Comparison of ENCODE assay signal across 8 cellular contexts in the genomic region with DNA sequence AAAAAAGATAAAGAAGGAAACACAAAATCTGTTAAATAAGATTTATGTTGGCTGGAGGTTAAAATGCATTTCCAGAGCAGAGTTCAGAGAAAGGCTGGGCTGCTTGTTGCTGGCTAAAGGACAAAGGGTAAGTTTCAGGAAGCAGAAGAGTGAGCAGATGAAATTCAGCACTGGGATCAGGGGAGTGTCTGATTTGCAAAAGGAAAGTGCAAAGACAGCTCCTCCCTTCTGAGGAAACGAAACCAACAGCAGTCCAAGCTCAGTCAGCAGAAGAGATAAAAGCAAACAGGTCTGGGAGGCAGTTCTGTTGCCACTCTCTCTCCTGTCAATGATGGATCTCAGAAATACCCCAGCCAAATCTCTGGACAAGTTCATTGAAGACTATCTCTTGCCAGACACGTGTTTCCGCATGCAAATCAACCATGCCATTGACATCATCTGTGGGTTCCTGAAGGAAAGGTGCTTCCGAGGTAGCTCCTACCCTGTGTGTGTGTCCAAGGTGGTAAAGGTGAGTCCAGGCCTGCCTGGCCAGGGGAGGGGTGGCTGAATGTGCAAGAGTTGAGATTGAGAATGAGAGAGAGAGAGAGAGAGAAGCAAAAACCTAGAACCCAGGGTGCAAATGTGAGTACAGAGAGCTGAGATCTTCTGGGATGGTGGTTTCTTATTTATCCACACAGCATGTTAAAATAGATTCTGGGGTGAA. TPM values are rescaled to one million over a fixed set of nuclear protein-coding genes. Genes with fewer than 3 reads are reported as not detected.
DNase-seq lines count a peak whose midpoint lies in the region; ATAC-seq and TF ChIP-seq lines count a peak whose summit lies in the region.

OAS1 (plus strand) TSS at position 251 of the 703 bp plus-strand sequence; CDS start at position 329, 78 bp downstream.

- no peaks in the 10 kb centered on the region for H4K20me1 ChIP-seq in SK-N-SH (ENCODE audit: insufficient read depth)

- H3K9ac ChIP-seq in SK-N-SH: no peak within 1 kb of the TSS

- H3K4me3 Mint-ChIP-seq in dendritic cell treated with granulocyte-macrophage colony-stimulating factor and Interleukin-4, amounts not matched to agents 40 ng/mL and 50 ng/mL, for 4 days: peak within 1 kb of the TSS; percentile 83

- H3K4me1 ChIP-seq in SK-N-SH (ENCODE audit: control insufficient read depth in 1 of 2, insufficient read depth in 2 of 2, low read depth in 1 of 2, low read length in 1 of 2) (peaks cover 0 to 27% of the 10 kb centered on the region in 2 experiments; a peak in 2 of 4 replicates), thymus (ENCODE audit: control insufficient read depth, insufficient read depth, low read length) (peaks cover 2% of the 10 kb centered on the region)

- H3K4me2 ChIP-seq in SK-N-SH: peak within 1 kb of the TSS; percentile 58

- H3K9me2 ChIP-seq in SK-N-SH: no peaks in the 10 kb centered on the region

- peak within 1 kb of the TSS; percentile 90 for H3K27ac Mint-ChIP-seq in dendritic cell treated with granulocyte-macrophage colony-stimulating factor and Interleukin-4, amounts not matched to agents 40 ng/mL and 50 ng/mL, for 4 days

- H3K4me1 Mint-ChIP-seq in dendritic cell treated with granulocyte-macrophage colony-stimulating factor and Interleukin-4, amounts not matched to agents 40 ng/mL and 50 ng/mL, for 4 days (ENCODE audit: low read depth): peaks cover 76% of the 10 kb centered on the region

- DNase-seq in GM03348 (ENCODE audit: low spot score) (peak; percentile 52), HPDE6-E6E7 (ENCODE audit: extremely low spot score) (peak; percentile 87), SK-N-SH (peak; percentile 59), medulla oblongata (ENCODE audit: extremely low spot score) (peak; percentile 80), occipital lobe (lab: John Stamatoyannopoulos, UW) (no peak)

- peak within 1 kb of the TSS; percentile 35 to 38; a peak in 2 of 4 replicates for H3K4me3 ChIP-seq in SK-N-SH (ENCODE audit: low read depth in 2 of 2, low read length in 1 of 2)
- peak within 1 kb of the TSS; percentile 38 for H3K4me3 ChIP-seq in thymus (ENCODE audit: low read length)

- H3K27ac ChIP-seq in SK-N-SH (ENCODE audit: low read depth in 2 of 2, low read length in 1 of 2) (peak within 1 kb of the TSS in 1 of 2 experiments; percentile 92; a peak in 2 of 4 replicates), thymus (ENCODE audit: low read depth) (peak within 1 kb of the TSS; percentile 87)

- CTCF ChIA-PET in SK-N-SH (lab: Yijun Ruan, JAX): interaction anchor here (0.7 to 1.4 kb wide), 4 partner anchors 17 to 123 kb away, joined by 3 to 4 read pairs (median 3); partner anchors contain the start of gene OAS3

- H3K9me3 ChIP-seq in SK-N-SH: no peaks in the 10 kb centered on the region
- no peaks in the 10 kb centered on the region for H3K9me3 ChIP-seq in thymus (ENCODE audit: control insufficient read depth)

- H3K9me3 Mint-ChIP-seq in dendritic cell treated with granulocyte-macrophage colony-stimulating factor and Interleukin-4, amounts not matched to agents 40 ng/mL and 50 ng/mL, for 4 days: peaks cover 11% of the 10 kb centered on the region

- peaks cover 38% of the 10 kb centered on the region for H3K36me3 Mint-ChIP-seq in dendritic cell treated with granulocyte-macrophage colony-stimulating factor and Interleukin-4, amounts not matched to agents 40 ng/mL and 50 ng/mL, for 4 days (ENCODE audit: low read depth)

- H3F3A ChIP-seq in SK-N-SH (replicated peaks; ENCODE audit: insufficient read depth): no peaks in the 10 kb centered on the region

- peak within 1 kb of the TSS; percentile 57 for H2AFZ ChIP-seq in SK-N-SH (ENCODE audit: low read depth)

- ATAC-seq in GM21367 (IDR thresholded peaks at IDR 0.05; ENCODE audit: unreplicated experiment): peak; percentile 68

- no peak for TF ChIP-seq EP300 in SK-N-SH (IDR thresholded peaks at IDR 0.05; ENCODE audit: borderline replicate concordance in 1 of 2, low read depth in 1 of 2, low read length in 1 of 2)

- TF ChIP-seq CTCF in SK-N-SH (IDR thresholded peaks at IDR 0.05): no peak

- WGBS in SK-N-SH (ENCODE audit: low lambda C conversion rate): 28% methylated on average over 4 of the region's 4 CpGs
- WGBS in thymus: 3% methylated on average over 4 of the region's 4 CpGs

- intact Hi-C loops in dendritic cell treated with granulocyte-macrophage colony-stimulating factor and Interleukin-4, amounts not matched to agents 40 ng/mL and 50 ng/mL, for 4 days (cut with micrococcal nuclease): loop anchor here (1.0 to 5.0 kb wide), 3 partner anchors 31 to 235 kb away; partner anchors contain the start of genes OAS2 and OAS3

- H3K27me3 ChIP-seq in SK-N-SH (ENCODE audit: insufficient read depth): no peaks in the 10 kb centered on the region
- no peaks in the 10 kb centered on the region for H3K27me3 ChIP-seq in thymus (ENCODE audit: control insufficient read depth, insufficient read depth)

- POLR2A ChIA-PET in SK-N-SH (lab: Yijun Ruan, JAX): interaction anchor here (1.2 to 1.6 kb wide), 2 partner anchors 11 to 95 kb away, joined by 5 read pairs; no protein-coding TSS in a partner anchor

- H3K36me3 ChIP-seq in SK-N-SH (replicated peaks in 1 of 2; ENCODE audit: control insufficient read depth in 1 of 2, insufficient read depth in 2 of 2, low read length in 1 of 2) (no peaks in the 10 kb centered on the region), thymus (ENCODE audit: control insufficient read depth, insufficient read depth) (peaks cover 3% of the 10 kb centered on the region)

- no peak for TF ChIP-seq RAD21 in SK-N-SH (IDR thresholded peaks at IDR 0.05; ENCODE audit: low read length)

- H3K27me3 Mint-ChIP-seq in dendritic cell treated with granulocyte-macrophage colony-stimulating factor and Interleukin-4, amounts not matched to agents 40 ng/mL and 50 ng/mL, for 4 days: no peaks in the 10 kb centered on the region

- H3K79me2 ChIP-seq in SK-N-SH (ENCODE audit: insufficient read depth): no peaks in the 10 kb centered on the region

TF ChIP-seq in SK-N-SH, 30 proteins besides CTCF, POLR2A, EP300 and RAD21:
- no peak for TF ChIP-seq IRF3 (IDR thresholded peaks at IDR 0.05; ENCODE audit: low read depth, low read length)
- TF ChIP-seq NFIC (IDR thresholded peaks at IDR 0.05; ENCODE audit: borderline replicate concordance): no peak
- TF ChIP-seq MXI1 (IDR thresholded peaks at IDR 0.05; ENCODE audit: low read depth, low read length): peak; percentile 63; the same call in 1 of the 2 replicates

RNA-seq across cellular contexts. Expression of gene OAS1, which starts in this region (rescaled TPM):
- polyA plus RNA-seq in SK-N-SH (2012; rRNA removed) (1.1 and 1.3 TPM in 2 replicates), thymus (42.0 TPM)
- 1.1 and 1.9 TPM in 2 replicates for polyA plus RNA-seq in SK-N-SH (2012; cell fraction: cytosol; rRNA removed)
- polyA plus RNA-seq in SK-N-SH (2012; cell fraction: nucleus; rRNA removed): 1.1 and 1.4 TPM in 2 replicates
- 2.5 TPM for total RNA-seq in occipital lobe

Comparison
In these comparisons a context has a peak if more than half of its experiments do, and no peak if none do; other contexts are left out.
1. RNA of gene OAS1 (polyA plus RNA-seq): 42.0 TPM in thymus (single experiment); 1.1 to 1.9 TPM in SK-N-SH; every median in the first group is over 10 times any median in the second.